ENCODE assay signal across 26 cellular contexts in the genomic region with DNA sequence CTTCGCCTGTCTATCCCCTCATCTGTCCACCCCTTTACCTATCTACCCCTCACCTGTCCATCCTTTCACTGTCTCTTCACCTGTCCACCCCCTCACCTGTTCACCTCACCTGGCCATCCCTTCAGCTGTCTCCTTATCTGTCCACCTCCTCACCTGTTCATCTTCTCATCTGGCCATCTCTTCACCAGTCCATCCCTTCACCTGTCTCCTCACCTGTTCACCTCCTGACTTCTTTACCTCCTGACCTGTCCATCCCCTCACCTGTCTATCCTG. TPM values are rescaled to one million over a fixed set of nuclear protein-coding genes. Genes with fewer than 3 reads are reported as not detected.
DNase-seq lines count a peak whose midpoint lies in the region; ATAC-seq and TF ChIP-seq lines count a peak whose summit lies in the region.
"Had no signal": no experiment of that assay in that cellular context is flagged by ENCODE, and none has a peak within 500 bp of the region (broad histone marks: within the 10 kb centered on the region; RNA-seq: fewer than 3 reads in every experiment).

No MANE protein-coding gene starts in this region.

- H3K9me3 ChIP-seq in neuronal stem cell (replicated peaks in 1 of 2; ENCODE audit: control insufficient read depth in 2 of 2, insufficient read depth in 1 of 2, low read depth in 1 of 2, low read length in 2 of 2), result peaks cover 0 to 4% of the 10 kb centered on the region in 2 donors
- H3K9me3 ChIP-seq: A549, Caco-2, MG63, Peyer's patch, SJSA1 had no signal

- no peak overlapping the region for H4K91ac ChIP-seq in neuronal stem cell (ENCODE audit: low read depth, low read length, poor library complexity)

- no peak for DNase-seq in activated naive CD4-positive, alpha-beta T cell treated with anti-CD3 and anti-CD28 coated beads, Interleukin-2, amount 50 U/mL, for 72 hours (ENCODE audit: low spot score in 2 of 2)
- DNase-seq in activated naive CD4-positive, alpha-beta T cell treated with anti-CD3 and anti-CD28 coated beads, Interleukin-2, amount 50 U/mL, for 16 hours, result no peak
- DNase-seq in HFFc6 (no peak), chondrocyte (ENCODE audit: low spot score) (no peak), neuronal stem cell (ENCODE audit: low spot score) (no peak), immature natural killer cell (no peak), NCI-H446 (lab: John Stamatoyannopoulos, UW) (no peak), NCI-H774 (lab: John Stamatoyannopoulos, UW) (no peak)
- DNase-seq: Caco-2; CD4-positive, alpha-beta T cell; GF-D8; Kasumi-1; MG63; NCI-H1048; NCI-H1436 treated with DMSO at 0.1 percent for 48 hours; NCI-H2029; NCI-H345; NCI-H526; Peyer's patch had no signal

- H4K8ac ChIP-seq in neuronal stem cell (ENCODE audit: low read depth, low read length), result peak overlapping the region; percentile 55

- no peak overlapping the region for H2AK5ac ChIP-seq in neuronal stem cell (ENCODE audit: low read depth, low read length)

- H3K9ac ChIP-seq in neuronal stem cell (ENCODE audit: low read depth, low read length, poor library complexity), result peak overlapping the region; percentile 24

- no peak for ATAC-seq in activated naive CD4-positive, alpha-beta T cell treated with anti-CD3 and anti-CD28 coated beads, Interleukin-2, amount 50 U/mL, for 72 hours
- ATAC-seq: A549, GM23338, HCT116 had no signal

- H2BK12ac ChIP-seq in neuronal stem cell (ENCODE audit: low read length), result no peak overlapping the region

- no peaks in the 10 kb centered on the region for H3K27me3 ChIP-seq in neuronal stem cell (ENCODE audit: control insufficient read depth in 3 of 3, insufficient read depth in 3 of 3, low read depth in 1 of 3, low read length in 3 of 3)
- H3K27me3 ChIP-seq: MG63, Peyer's patch, SJSA1 had no signal

- peak overlapping the region; percentile 20 to 75 for H3K27ac Mint-ChIP-seq in activated naive CD4-positive, alpha-beta T cell treated with anti-CD3 and anti-CD28 coated beads, Interleukin-2, amount 50 U/mL, for 72 hours
- H3K27ac Mint-ChIP-seq in HFFc6, result peak overlapping the region; percentile 58; the same call in 1 of the 2 replicates
- peak overlapping the region; percentile 45 for H3K27ac Mint-ChIP-seq in chondrocyte (ENCODE audit: unreplicated experiment)
- H3K27ac Mint-ChIP-seq in immature natural killer cell, result peak overlapping the region in 3 of 6 donors; percentile 5 to 57 (median 42)
- H3K27ac Mint-ChIP-seq: CD4-positive, alpha-beta T cell; GM23338 had no signal

- no peak overlapping the region for H3K18ac ChIP-seq in neuronal stem cell (ENCODE audit: low read length)

- no peaks in the 10 kb centered on the region for H3K4me1 ChIP-seq in neuronal stem cell (ENCODE audit: control insufficient read depth in 2 of 2, insufficient read depth in 1 of 2, low read depth in 1 of 2, low read length in 2 of 2)
- H3K4me1 ChIP-seq: A549, Caco-2, Peyer's patch, SJSA1 had no signal

- H3K36me3 ChIP-seq in neuronal stem cell (replicated peaks in 1 of 2; ENCODE audit: control insufficient read depth in 2 of 2, insufficient read depth in 2 of 2, low read length in 2 of 2), result peaks cover 12 to 58% of the 10 kb centered on the region in 2 donors
- H3K36me3 ChIP-seq: MG63, SJSA1 had no signal

- H3K27me3 Mint-ChIP-seq in HFFc6 (ENCODE audit: insufficient read depth), result peaks cover 12% of the 10 kb centered on the region
- no peaks in the 10 kb centered on the region for H3K27me3 Mint-ChIP-seq in chondrocyte (ENCODE audit: low read depth)
- peaks cover 3 to 9% (median 4%) of the 10 kb centered on the region in 3 donors for H3K27me3 Mint-ChIP-seq in immature natural killer cell (ENCODE audit: low read depth in 3 of 3)
- H3K27me3 Mint-ChIP-seq: CD4-positive, alpha-beta T cell; IgD-negative memory B cell had no signal

- no peak overlapping the region for H3K4me2 ChIP-seq in neuronal stem cell (ENCODE audit: insufficient read depth, low read length, poor library complexity, severe bottlenecking)
- H3K4me2 ChIP-seq: A549, GM23338 had no signal

- H2BK5ac ChIP-seq in neuronal stem cell (ENCODE audit: low read length), result no peak overlapping the region

- WGBS in neuronal stem cell (ENCODE audit: extremely low coverage in 2 of 2, insufficient read length in 2 of 2, insufficient replicate concordance in 1 of 2), 2 donors, result no CpG with 5 or more reads among the region's 1 CpG

- peaks cover 10% of the 10 kb centered on the region for H3K79me1 ChIP-seq in neuronal stem cell (ENCODE audit: low read depth, low read length)

- H3K9me3 Mint-ChIP-seq in activated naive CD4-positive, alpha-beta T cell treated with anti-CD3 and anti-CD28 coated beads, Interleukin-2, amount 50 U/mL, for 72 hours, result peaks cover 10 to 15% of the 10 kb centered on the region in 2 donors
- peaks cover 14% of the 10 kb centered on the region for H3K9me3 Mint-ChIP-seq in HFFc6
- no peaks in the 10 kb centered on the region for H3K9me3 Mint-ChIP-seq in chondrocyte (ENCODE audit: low read depth)
- H3K9me3 Mint-ChIP-seq in immature natural killer cell, result no peaks in the 10 kb centered on the region
- H3K9me3 Mint-ChIP-seq: CD4-positive, alpha-beta T cell; GM23338; IgD-negative memory B cell had no signal

- no peak overlapping the region for H2AFZ ChIP-seq in neuronal stem cell (ENCODE audit: low read length)
- H2AFZ ChIP-seq: GM23338 had no signal

- no peak overlapping the region for H2BK15ac ChIP-seq in neuronal stem cell (ENCODE audit: low read length)

- H3K36me3 Mint-ChIP-seq in activated naive CD4-positive, alpha-beta T cell treated with anti-CD3 and anti-CD28 coated beads, Interleukin-2, amount 50 U/mL, for 72 hours, result peaks cover 0 to 8% of the 10 kb centered on the region in 2 donors
- peaks cover 22% of the 10 kb centered on the region for H3K36me3 Mint-ChIP-seq in HFFc6 (ENCODE audit: low read depth)
- peaks cover 21% of the 10 kb centered on the region for H3K36me3 Mint-ChIP-seq in chondrocyte (ENCODE audit: low read depth)
- no peaks in the 10 kb centered on the region for H3K36me3 Mint-ChIP-seq in immature natural killer cell
- H3K36me3 Mint-ChIP-seq: IgD-negative memory B cell had no signal

- TF ChIP-seq CTCF in HFFc6 (IDR thresholded peaks at IDR 0.05), result no peak
- no peak for TF ChIP-seq CTCF in chondrocyte (IDR thresholded peaks at IDR 0.05)

- no peak overlapping the region for H2BK120ac ChIP-seq in neuronal stem cell (ENCODE audit: low read depth, low read length)

- H3K14ac ChIP-seq in neuronal stem cell (ENCODE audit: low read length), result no peak overlapping the region

- H3K4me3 Mint-ChIP-seq in HFFc6 (peak overlapping the region; percentile 44), chondrocyte (ENCODE audit: unreplicated experiment) (no peak overlapping the region), immature natural killer cell (no peak overlapping the region)
- H3K4me3 Mint-ChIP-seq: CD4-positive, alpha-beta T cell; GM23338; IgD-negative memory B cell had no signal

- H3K4me3 ChIP-seq in neuronal stem cell (ENCODE audit: low read length in 2 of 2), result no peak overlapping the region
- H3K4me3 ChIP-seq: A549, GM23338, MG63, Peyer's patch, SJSA1 had no signal

- no peak overlapping the region for H3K4ac ChIP-seq in neuronal stem cell (ENCODE audit: low read length)

- H3K23ac ChIP-seq in neuronal stem cell (ENCODE audit: low read depth, low read length, poor library complexity), result peak overlapping the region; percentile 4

- no peaks in the 10 kb centered on the region; the same call in 1 of the 2 replicates for H3K4me1 Mint-ChIP-seq in HFFc6 (ENCODE audit: low read depth)
- peaks cover 5% of the 10 kb centered on the region for H3K4me1 Mint-ChIP-seq in chondrocyte (ENCODE audit: low read depth)
- H3K4me1 Mint-ChIP-seq in immature natural killer cell, result no peaks in the 10 kb centered on the region
- H3K4me1 Mint-ChIP-seq: GM23338 had no signal

- H3K27ac ChIP-seq in neuronal stem cell (replicated peaks; ENCODE audit: low read length), result no peak overlapping the region
- H3K27ac ChIP-seq: A549, Peyer's patch, SJSA1 had no signal

RNA-seq across cellular contexts. Expression of a gene that starts 13.2 kb away (rescaled TPM):
- 1 to 10 TPM; 1.6 to 5.5 TPM for total RNA-seq in activated naive CD4-positive, alpha-beta T cell treated with anti-CD3 and anti-CD28 coated beads, Interleukin-2, amount 50 U/mL, for 72 hours
- total RNA-seq in HFFc6 (2021; fragmentation: NEBNext Ultra II Directional; extraction: Animal tissue kit (Norgen Biotek cat#: 25700)), result 100 to 1,000 TPM; 132 to 167 (median 156) TPM
- total RNA-seq in chondrocyte, result 238 to 345 TPM (median 243 TPM) in 3 replicates
- 19.8 TPM for polyA plus RNA-seq in neuronal stem cell (2013, experiment 1 of 2)
- polyA plus RNA-seq in neuronal stem cell (2013, experiment 2 of 2), result 19.2 TPM
- polyA plus RNA-seq in immature natural killer cell, result under 1 TPM in 2 of 3 donors, not detected in 1; 0.08 to 0.57 TPM
- total RNA-seq: CD4-positive, alpha-beta T cell had no signal
- polyA plus RNA-seq: IgD-negative memory B cell had no signal

RNA-seq across cellular contexts. Expression of a gene that starts 28.8 kb away (rescaled TPM):
- total RNA-seq in activated naive CD4-positive, alpha-beta T cell treated with anti-CD3 and anti-CD28 coated beads, Interleukin-2, amount 50 U/mL, for 72 hours, result not detected
- total RNA-seq in HFFc6 (2021; fragmentation: NEBNext Ultra II Directional; extraction: Animal tissue kit (Norgen Biotek cat#: 25700)), result not detected
- not detected in 3 replicates for total RNA-seq in chondrocyte
- polyA plus RNA-seq in neuronal stem cell (2013, experiment 1 of 2), result 0.43 TPM
- not detected for polyA plus RNA-seq in neuronal stem cell (2013, experiment 2 of 2)
- polyA plus RNA-seq in immature natural killer cell, result not detected
- total RNA-seq: Caco-2; CD4-positive, alpha-beta T cell; GM23338; HT-29; Peyer's patch had no signal
- polyA plus RNA-seq: BJ, GM23338, IgD-negative memory B cell had no signal

RNA-seq across cellular contexts. Expression of a gene that starts 51.7 kb away (rescaled TPM):
- total RNA-seq in activated naive CD4-positive, alpha-beta T cell treated with anti-CD3 and anti-CD28 coated beads, Interleukin-2, amount 50 U/mL, for 72 hours, result 10 to 100 TPM in 1 of 2 donors, 1 to 10 TPM in 1; 2.0 to 17.4 TPM
- total RNA-seq in HFFc6 (2021; fragmentation: NEBNext Ultra II Directional; extraction: Animal tissue kit (Norgen Biotek cat#: 25700)), result 10 to 100 TPM; 20.7 to 32.2 (median 22.9) TPM
- 40.7 to 46.0 TPM (median 44.4 TPM) in 3 replicates for total RNA-seq in chondrocyte
- 17.4 TPM for polyA plus RNA-seq in neuronal stem cell (2013, experiment 1 of 2)
- 16.5 TPM for polyA plus RNA-seq in neuronal stem cell (2013, experiment 2 of 2)
- not detected for polyA plus RNA-seq in immature natural killer cell

RNA-seq across cellular contexts. Expression of a gene that starts 55.0 kb away (rescaled TPM):
- total RNA-seq in activated naive CD4-positive, alpha-beta T cell treated with anti-CD3 and anti-CD28 coated beads, Interleukin-2, amount 50 U/mL, for 72 hours, result 10 to 100 TPM; 48.7 to 86.4 TPM
- total RNA-seq in HFFc6 (2021; fragmentation: NEBNext Ultra II Directional; extraction: Animal tissue kit (Norgen Biotek cat#: 25700)), result 10 to 100 TPM; 21.0 to 54.6 (median 50.3) TPM
- 8.3 to 22.9 TPM (median 8.4 TPM) in 3 replicates for total RNA-seq in chondrocyte
- 21.3 TPM for polyA plus RNA-seq in neuronal stem cell (2013, experiment 1 of 2)
- polyA plus RNA-seq in neuronal stem cell (2013, experiment 2 of 2), result 22.7 TPM
- under 1 TPM in 2 of 3 donors, not detected in 1; 0.08 to 0.96 TPM for polyA plus RNA-seq in immature natural killer cell
- polyA plus RNA-seq: IgD-negative memory B cell had no signal

Comparison
In these comparisons a context has a peak if more than half of its experiments do, and no peak if none do; other contexts are left out.
1. RNA of a gene that starts 13.2 kb away (total RNA-seq): 238 to 345 TPM in chondrocyte and 132 to 167 TPM in HFFc6; 1.6 to 5.5 TPM in activated naive CD4-positive, alpha-beta T cell treated with anti-CD3 and anti-CD28 coated beads, Interleukin-2, amount 50 U/mL, for 72 hours; every median in the first group is over 10 times any median in the second.